1 cellular context compared by ENCODE assay signal in genomic region chr4:55793479-55793878, GRCh38.
TF ChIP-seq lines count a peak whose summit lies in the region.

No MANE protein-coding gene starts in this region.

TF ChIP-seq in WTC11, 78 proteins besides CTCF, POLR2A, EP300 and RAD21 (continued from another document):
- TF ChIP-seq USF1 (CRISPR knock-in tag; IDR thresholded peaks at IDR 0.05) (no peak), ERG (CRISPR knock-in tag; IDR thresholded peaks at IDR 0.05) (no peak), ARID4B (CRISPR knock-in tag; IDR thresholded peaks at IDR 0.05; ENCODE audit: borderline replicate concordance) (no peak), TCF7 (CRISPR knock-in tag; IDR thresholded peaks at IDR 0.05; ENCODE audit: low read depth) (no peak)
